Comparison of ENCODE assay signal across 34 cellular contexts in the genomic region with DNA sequence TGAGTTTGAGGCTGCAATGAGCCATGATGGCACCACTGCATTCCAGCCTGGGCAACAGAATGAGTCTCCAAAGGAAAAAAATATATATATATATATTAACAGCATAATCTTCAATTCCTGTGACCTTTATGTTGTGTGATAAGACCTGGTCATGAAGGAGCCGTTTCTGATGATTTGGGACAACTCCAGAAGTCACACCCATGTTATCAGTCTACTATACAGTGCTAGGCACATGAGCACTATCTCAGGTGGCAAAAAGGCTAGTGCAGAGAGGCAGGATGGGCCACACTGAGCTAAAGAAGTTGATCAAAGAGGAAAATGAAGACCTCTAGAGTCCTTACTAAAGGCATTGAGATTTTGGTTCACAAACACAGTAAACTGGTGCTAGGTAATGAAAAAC.
"Had no signal": no experiment of that assay in that cellular context is flagged by ENCODE, and none has a peak within 500 bp of the region (broad histone marks: within the 10 kb centered on the region; RNA-seq: fewer than 3 reads in every experiment).

No MANE protein-coding gene starts in this region.

- H3K36me3 ChIP-seq: adrenal gland, ascending aorta, brain microvascular endothelial cell, breast epithelium, cardiac muscle cell had no signal

- ATAC-seq: activated naive CD4-positive, alpha-beta T cell treated with anti-CD3 and anti-CD28 coated beads, Interleukin-2, amount 50 U/mL, for 72 hours; activated naive CD8-positive, alpha-beta T cell treated with anti-CD3 and anti-CD28 coated beads, Interleukin-2, amount 50 U/mL, for 24 hours; activated T-cell treated with anti-CD3 and anti-CD28 coated beads, Interleukin-2, amount 50 U/mL, for 4 hours; activated T-cell treated with anti-CD3 and anti-CD28 coated beads, Interleukin-2, amount 50 U/mL, for 72 hours; activated T-helper 17 cell treated with anti-CD3 and anti-CD28 coated beads, Interleukin-2, amount 50 U/mL, for 72 hours; body of pancreas had no signal

- H3K9me3 ChIP-seq: adrenal gland, ascending aorta, body of pancreas, breast epithelium had no signal

- H3K27ac ChIP-seq: adrenal gland, ascending aorta, body of pancreas, brain microvascular endothelial cell, breast epithelium, cardiac muscle cell had no signal

- H3K27me3 ChIP-seq: adrenal gland, ascending aorta, body of pancreas, brain microvascular endothelial cell, breast epithelium, cardiac muscle cell had no signal

- H3K4me1 ChIP-seq: adrenal gland, ascending aorta, body of pancreas, breast epithelium had no signal

- H3K4me3 ChIP-seq: adrenal gland, ascending aorta, body of pancreas, breast epithelium, cardiac muscle cell had no signal

- FAIRE-seq: astrocyte, bronchial epithelial cell had no signal

- DNase-seq: activated effector memory CD4-positive, alpha-beta T cell treated with anti-CD3 and anti-CD28 coated beads, Interleukin-2, amount 50 U/mL, for 16 hours; activated effector memory CD4-positive, alpha-beta T cell treated with Interleukin-2 at 50 U/mL for 16 hours; activated gamma-delta T cell; activated gamma-delta T cell treated with Interleukin-2 at 50 U/mL for 16 hours; activated naive CD4-positive, alpha-beta T cell; activated naive CD4-positive, alpha-beta T cell treated with anti-CD3 and anti-CD28 coated beads for 36 hours; activated naive CD4-positive, alpha-beta T cell treated with anti-CD3 and anti-CD28 coated beads, Interleukin-2, amount 10 ng/mL, durations not matched to agents 7 days and 5 days; activated naive CD4-positive, alpha-beta T cell treated with anti-CD3 and anti-CD28 coated beads, Interleukin-2, amount 50 U/mL, for 16 hours; activated naive CD4-positive, alpha-beta T cell treated with Interleukin-2 at 50 U/mL for 16 hours; activated naive CD8-positive, alpha-beta T cell treated with anti-CD3 and anti-CD28 coated beads for 36 hours; activated naive CD8-positive, alpha-beta T cell treated with anti-CD3 and anti-CD28 coated beads, Interleukin-2, amount 10 ng/mL, durations not matched to agents 7 days and 5 days; activated naive CD8-positive, alpha-beta T cell treated with anti-CD3 and anti-CD28 coated beads, Interleukin-2, amount 50 U/mL, for 24 hours; activated T-cell treated with anti-CD3 and anti-CD28 coated beads, Interleukin-2, amount 50 U/mL, for 1 hour; activated T-cell treated with anti-CD3 and anti-CD28 coated beads, Interleukin-2, amount 50 U/mL, for 24 hours; activated T-cell treated with anti-CD3 and anti-CD28 coated beads, Interleukin-2, amount 50 U/mL, for 4 hours; activated T-cell treated with anti-CD3 and anti-CD28 coated beads, Interleukin-2, amount 50 U/mL, for 48 hours; activated T-cell treated with anti-CD3 and anti-CD28 coated beads, Interleukin-2, amount 50 U/mL, for 72 hours; adrenal gland; amniotic stem cell; amygdala; anterior cingulate cortex; aorta; body of pancreas; brain microvascular endothelial cell; caudate nucleus; central memory CD4-positive, alpha-beta T cell; cerebellar nuclear complex had no signal
